1 cellular context compared by ENCODE assay signal in the genomic region with DNA sequence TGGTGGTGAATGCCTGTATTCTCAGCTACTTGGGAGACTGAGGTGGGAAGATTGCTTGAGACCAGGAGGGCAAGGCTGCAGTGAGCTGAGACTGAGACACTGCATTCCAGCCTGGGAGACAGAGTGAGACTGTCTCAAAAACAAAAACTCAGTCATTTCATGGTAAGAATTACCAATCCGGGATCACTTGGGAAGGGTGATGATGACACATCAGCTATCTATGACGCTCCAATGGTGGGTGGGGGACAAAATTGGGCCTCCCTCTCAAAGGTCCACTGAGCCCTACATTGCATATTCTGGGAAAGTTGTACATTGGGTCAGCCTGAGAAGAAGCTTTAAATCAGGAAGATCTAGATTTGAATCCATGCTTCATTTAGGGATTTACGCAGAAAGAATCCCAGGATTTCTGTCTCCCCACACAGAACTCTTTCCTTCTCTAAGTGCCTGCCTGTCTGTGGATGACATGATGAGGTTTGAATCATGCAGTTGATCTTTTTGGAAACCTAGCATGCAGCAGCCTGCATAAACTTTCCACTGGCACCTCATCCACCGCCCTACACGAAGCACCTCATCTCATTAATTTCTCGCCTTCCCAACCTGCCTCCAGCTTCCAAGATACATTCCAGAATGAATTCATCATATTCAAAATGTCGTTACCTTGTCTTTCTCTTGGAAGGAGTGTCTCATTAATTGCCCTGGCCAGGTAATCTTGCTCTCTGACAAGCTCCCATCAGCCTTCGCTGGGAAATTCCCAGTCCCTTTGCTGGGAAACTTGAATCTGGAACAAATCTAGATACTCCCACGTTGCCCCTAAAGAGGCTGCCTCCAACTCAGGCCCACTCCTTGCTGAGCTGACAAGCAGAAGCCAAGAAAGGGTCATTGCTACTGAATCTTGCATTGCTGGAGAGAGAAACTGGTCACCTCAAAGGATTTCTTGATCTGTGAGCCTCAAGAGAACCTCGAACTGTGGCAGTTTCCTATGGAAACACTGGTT.
TF ChIP-seq lines count a peak whose summit lies in the region.

No MANE protein-coding gene starts in this region.

TF ChIP-seq in HepG2, 621 proteins besides CTCF, POLR2A, EP300 and RAD21 (continued from another document):
- TF ChIP-seq, protein P1, sequence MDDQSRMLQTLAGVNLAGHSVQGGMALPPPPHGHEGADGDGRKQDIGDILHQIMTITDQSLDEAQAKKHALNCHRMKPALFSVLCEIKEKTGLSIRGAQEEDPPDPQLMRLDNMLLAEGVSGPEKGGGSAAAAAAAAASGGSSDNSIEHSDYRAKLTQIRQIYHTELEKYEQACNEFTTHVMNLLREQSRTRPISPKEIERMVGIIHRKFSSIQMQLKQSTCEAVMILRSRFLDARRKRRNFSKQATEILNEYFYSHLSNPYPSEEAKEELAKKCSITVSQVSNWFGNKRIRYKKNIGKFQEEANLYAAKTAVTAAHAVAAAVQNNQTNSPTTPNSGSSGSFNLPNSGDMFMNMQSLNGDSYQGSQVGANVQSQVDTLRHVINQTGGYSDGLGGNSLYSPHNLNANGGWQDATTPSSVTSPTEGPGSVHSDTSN (CRISPR knock-in tag; IDR thresholded peaks at IDR 0.05; ENCODE audit: borderline replicate concordance) = no peak
- TF ChIP-seq ZNF274 (CRISPR knock-in tag; IDR thresholded peaks at IDR 0.05) = no peak
